Comparison of ENCODE assay signal across 8 cellular contexts in genomic region chr15:73273181-73274002, GRCh38.
DNase-seq lines count a peak whose midpoint lies in the region; ATAC-seq and TF ChIP-seq lines count a peak whose summit lies in the region.

No MANE protein-coding gene starts in this region.

- peak; percentile 17 for DNase-seq in GM04504 (ENCODE audit: low read depth)
- DNase-seq in Jurkat, Clone E6-1 (ENCODE audit: low read depth, low spot score), result peak; percentile 39
- peak; percentile 52 for DNase-seq in RKO (ENCODE audit: low spot score)
- peak in 1 of 2 donors; percentile 40 for DNase-seq in activated naive CD4-positive, alpha-beta T cell treated with anti-CD3 and anti-CD28 coated beads, Interleukin-2, amount 50 U/mL, for 72 hours (ENCODE audit: low spot score in 2 of 2)
- peak in 3 of 5 donors; percentile 34 to 38 (median 34) for DNase-seq in heart left ventricle
- DNase-seq in progenitor cell of endocrine pancreas (ENCODE audit: low spot score, unreplicated experiment), result peak; percentile 30

- H3K4me1 ChIP-seq in heart left ventricle, result peaks cover 0 to 4% (median 0%) of the 10 kb centered on the region in 12 donors

- no peak overlapping the region for H3K4me3 ChIP-seq in Jurkat, Clone E6-1 (ENCODE audit: low read length)
- no peak overlapping the region for H3K4me3 ChIP-seq in heart left ventricle

- no peak for TF ChIP-seq POLR2A in heart left ventricle (IDR thresholded peaks at IDR 0.05)

- H3K9me3 Mint-ChIP-seq in activated naive CD4-positive, alpha-beta T cell treated with anti-CD3 and anti-CD28 coated beads, Interleukin-2, amount 50 U/mL, for 72 hours, result no peaks in the 10 kb centered on the region
- H3K9me3 Mint-ChIP-seq in progenitor cell of endocrine pancreas (ENCODE audit: low read depth), result no peaks in the 10 kb centered on the region

- H3K27ac Mint-ChIP-seq in activated naive CD4-positive, alpha-beta T cell treated with anti-CD3 and anti-CD28 coated beads, Interleukin-2, amount 50 U/mL, for 72 hours, result no peak overlapping the region
- H3K27ac Mint-ChIP-seq in progenitor cell of endocrine pancreas, result no peak overlapping the region

- no peak overlapping the region for H3K27ac ChIP-seq in heart left ventricle

- H3K4me1 Mint-ChIP-seq in progenitor cell of endocrine pancreas (ENCODE audit: low read depth), result peaks cover 9% of the 10 kb centered on the region

- peak; percentile 79 to 83 for ATAC-seq in activated naive CD4-positive, alpha-beta T cell treated with anti-CD3 and anti-CD28 coated beads, Interleukin-2, amount 50 U/mL, for 72 hours
- ATAC-seq in heart left ventricle, result peak; percentile 71 to 90 (median 84)
- no peak for ATAC-seq in GM21423 (IDR thresholded peaks at IDR 0.05; ENCODE audit: unreplicated experiment)
- no peak for ATAC-seq in HG03469 (IDR thresholded peaks at IDR 0.05; ENCODE audit: unreplicated experiment)

- intact Hi-C loops in heart left ventricle (cut with DNase I), result loop anchor here (1.0 to 10.0 kb wide), 10 partner anchors 32 to 669 kb away; partner anchors contain the start of gene ADPGK (in 5 of the 10)

- TF ChIP-seq CTCF in heart left ventricle (IDR thresholded peaks at IDR 0.05) (peak; percentile 59 to 84 (median 75)), progenitor cell of endocrine pancreas (IDR thresholded peaks at IDR 0.05; ENCODE audit: unreplicated experiment) (peak; percentile 77)

- H3K4me3 Mint-ChIP-seq in progenitor cell of endocrine pancreas (ENCODE audit: low read depth), result no peak overlapping the region

- H3K9me3 ChIP-seq in heart left ventricle, result no peaks in the 10 kb centered on the region

- no peaks in the 10 kb centered on the region for H3K27me3 Mint-ChIP-seq in progenitor cell of endocrine pancreas

- WGBS in heart left ventricle, 4 donors, result 36 to 39% (median 37%) methylated on average over 5 of the region's 5 CpGs

- H3K36me3 ChIP-seq in heart left ventricle, result peaks cover 0 to 40% (median 5%) of the 10 kb centered on the region in 9 donors

- H3K36me3 Mint-ChIP-seq in activated naive CD4-positive, alpha-beta T cell treated with anti-CD3 and anti-CD28 coated beads, Interleukin-2, amount 50 U/mL, for 72 hours, result no peaks in the 10 kb centered on the region
- H3K36me3 Mint-ChIP-seq in progenitor cell of endocrine pancreas (ENCODE audit: insufficient read depth), result peaks cover 12% of the 10 kb centered on the region

- H3K27me3 ChIP-seq in heart left ventricle, result no peaks in the 10 kb centered on the region

Comparison
In these comparisons a context has a peak if more than half of its experiments do, and no peak if none do; other contexts are left out.
1. ATAC-seq: peak in activated naive CD4-positive, alpha-beta T cell treated with anti-CD3 and anti-CD28 coated beads, Interleukin-2, amount 50 U/mL, for 72 hours (2 of 2) and heart left ventricle (4 of 4); none in GM21423 (single experiment) and HG03469 (single experiment).